Comparison of ENCODE assay signal across 25 cellular contexts in the genomic region with DNA sequence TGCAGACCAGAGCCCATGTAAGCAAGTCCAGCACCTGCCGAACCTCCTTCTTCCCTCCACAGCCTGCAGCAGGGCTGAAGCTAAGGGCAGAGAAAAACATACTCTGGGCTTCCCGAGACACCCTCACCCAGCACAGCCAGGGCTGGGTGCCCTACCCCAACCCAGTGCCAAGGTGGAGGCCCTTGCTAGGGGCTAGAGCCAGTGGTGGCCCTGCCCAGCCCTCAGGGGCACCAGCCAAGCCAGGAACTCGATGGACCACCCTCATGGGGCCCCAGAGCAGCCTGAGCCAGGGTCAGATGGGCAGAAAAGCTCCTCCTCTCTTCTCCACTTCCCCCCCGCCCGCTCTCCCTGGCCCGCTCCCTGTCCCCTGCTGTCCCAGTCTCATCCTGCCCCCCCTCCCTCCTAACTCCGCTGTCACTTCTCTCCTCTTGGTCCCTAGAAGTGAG. TPM values are rescaled to one million over a fixed set of nuclear protein-coding genes. Genes with fewer than 3 reads are reported as not detected.
DNase-seq lines count a peak whose midpoint lies in the region; ATAC-seq, FAIRE-seq and TF ChIP-seq lines count a peak whose summit lies in the region.
"Had no signal": no experiment of that assay in that cellular context is flagged by ENCODE, and none has a peak within 500 bp of the region (broad histone marks: within the 10 kb centered on the region; RNA-seq: fewer than 3 reads in every experiment).

No MANE protein-coding gene starts in this region.

- no peaks in the 10 kb centered on the region for H3K9me2 ChIP-seq in GM23338 (ENCODE audit: insufficient read depth)

- CTCF ChIA-PET in HepG2 (lab: Yijun Ruan, JAX; ENCODE audit: low intra/inter-chr PET ratio, low total read pairs): no interaction called here

- H3K27ac ChIP-seq in GM23338 (ENCODE audit: low read depth) (no peak overlapping the region), HepG2 (ENCODE audit: extremely low read length, insufficient read depth, low read length) (peak overlapping the region; percentile 91), small intestine (ENCODE audit: low read depth in 1 of 2, low read length in 1 of 2) (peak overlapping the region; percentile 70 to 82)
- H3K27ac ChIP-seq: body of pancreas, KMS-11, psoas muscle, thyroid gland had no signal

- peaks cover 32% of the 10 kb centered on the region for H3K4me1 Mint-ChIP-seq in GM23338
- H3K4me1 Mint-ChIP-seq in activated T-helper 17 cell treated with anti-CD3 and anti-CD28 coated beads, Interleukin-2, amount 50 U/mL, for 72 hours: peaks cover 17% of the 10 kb centered on the region

- no peak for TF ChIP-seq RAD21 in HepG2 (CRISPR knock-in tag; IDR thresholded peaks at IDR 0.05)

- ATAC-seq in GM23338: no peak
- ATAC-seq in activated T-helper 17 cell treated with anti-CD3 and anti-CD28 coated beads, Interleukin-2, amount 50 U/mL, for 72 hours (replicated peaks): no peak
- no peak for ATAC-seq in HepG2
- no peak for ATAC-seq in HG03565 (IDR thresholded peaks at IDR 0.05; ENCODE audit: unreplicated experiment)
- no peak for ATAC-seq in HG02571 (IDR thresholded peaks at IDR 0.05; ENCODE audit: unreplicated experiment)
- ATAC-seq: body of pancreas, psoas muscle had no signal

- no peak for DNase-seq in GM23338 (ENCODE audit: low spot score)
- peak; percentile 24 for DNase-seq in HepG2 (ENCODE audit: low spot score)
- no peak for DNase-seq in small intestine
- DNase-seq in activated CD4-positive, alpha-beta T cell treated with anti-CD3 and anti-CD28 coated beads, Interleukin-2, amount 50 U/mL, for 48 hours: no peak
- DNase-seq: ACHN; activated CD4-positive, CD25-positive, alpha-beta regulatory T cell treated with anti-CD3 and anti-CD28 coated beads, Interleukin-2, amount 50 U/mL, for 72 hours; activated T-cell treated with anti-CD3 and anti-CD28 coated beads for 4 hours; body of pancreas; effector CD4-positive, alpha-beta T cell; NCI-H1417 treated with DMSO at 0.1 percent for 48 hours; NCI-H2081 treated with DMSO at 0.1 percent for 48 hours; NCI-H226; nucleus accumbens; psoas muscle; stimulated activated naive CD8-positive, alpha-beta T cell treated with anti-CD3 and anti-CD28 coated beads, Interleukin-15, amount 100 ng/mL, for 72 hours; thyroid gland had no signal

- H3F3A ChIP-seq in GM23338 (replicated peaks; ENCODE audit: low read depth): peaks cover 4% of the 10 kb centered on the region; the same call in 1 of the 2 replicates

- no peaks in the 10 kb centered on the region for H4K20me1 ChIP-seq in GM23338 (replicated peaks; ENCODE audit: insufficient read depth)
- H4K20me1 ChIP-seq in HepG2 (ENCODE audit: insufficient read depth, low read length): 0 out of 2 replicates have a peak, but pooled peaks cover 8% of the 10 kb centered on the region

- TF ChIP-seq EP300 in HepG2 (IDR thresholded peaks at IDR 0.05; ENCODE audit: low read depth in 2 of 2, low read length in 2 of 2) (no peak), HepG2 (CRISPR knock-in tag; IDR thresholded peaks at IDR 0.05; ENCODE audit: borderline replicate concordance) (no peak)

- WGBS in HepG2 (ENCODE audit: low lambda C conversion rate): 4% methylated on average over 6 of the region's 7 CpGs
- 18 to 31% (median 29%) methylated on average over 3 to 7 of the region's 7 CpGs for WGBS in small intestine, 3 donors

- H3K79me2 ChIP-seq in GM23338 (replicated peaks; ENCODE audit: insufficient read depth) (no peaks in the 10 kb centered on the region), HepG2 (ENCODE audit: insufficient read depth, low read length) (peaks cover 27% of the 10 kb centered on the region)

- TF ChIP-seq CTCF in GM23338 (conservative IDR thresholded peaks at IDR 0.05; ENCODE audit: low read depth in 2 of 2) (no peak), HepG2 (CRISPR knock-in tag; IDR thresholded peaks at IDR 0.05) (0 out of 2 replicates have a peak, but pooled peaks have one; percentile 8)

- no peaks in the 10 kb centered on the region for H3K9me3 Mint-ChIP-seq in GM23338
- H3K9me3 Mint-ChIP-seq in activated T-helper 17 cell treated with anti-CD3 and anti-CD28 coated beads, Interleukin-2, amount 50 U/mL, for 72 hours: no peaks in the 10 kb centered on the region
- H3K9me3 Mint-ChIP-seq: stimulated activated naive CD8-positive, alpha-beta T cell treated with anti-CD3 and anti-CD28 coated beads, Interleukin-15, amount 100 ng/mL, for 72 hours had no signal

- intact Hi-C loops in HepG2 (cut with micrococcal nuclease; ENCODE audit: unreplicated experiment): no loop called here

- H3K4me1 ChIP-seq in GM23338 (ENCODE audit: insufficient read depth): peaks cover 7% of the 10 kb centered on the region; the same call in 1 of the 2 replicates
- peaks cover 43% of the 10 kb centered on the region for H3K4me1 ChIP-seq in HepG2 (ENCODE audit: insufficient read depth, low read length)
- no peaks in the 10 kb centered on the region for H3K4me1 ChIP-seq in small intestine (ENCODE audit: control insufficient read depth in 2 of 2, insufficient read depth in 1 of 2, low read depth in 1 of 2, low read length in 1 of 2)
- H3K4me1 ChIP-seq: psoas muscle had no signal

- H3K4me3 Mint-ChIP-seq in GM23338: peak overlapping the region; percentile 54; the same call in 1 of the 3 replicates
- H3K4me3 Mint-ChIP-seq in activated T-helper 17 cell treated with anti-CD3 and anti-CD28 coated beads, Interleukin-2, amount 50 U/mL, for 72 hours: peak overlapping the region; percentile 74

- H3K27me3 Mint-ChIP-seq in GM23338 (ENCODE audit: insufficient read depth, low read depth, poor library complexity): peaks cover 37% of the 10 kb centered on the region
- peaks cover 16% of the 10 kb centered on the region for H3K27me3 Mint-ChIP-seq in activated T-helper 17 cell treated with anti-CD3 and anti-CD28 coated beads, Interleukin-2, amount 50 U/mL, for 72 hours

- H3K4me3 ChIP-seq in GM23338 (no peak overlapping the region), HepG2 (replicated peaks in 1 of 3; ENCODE audit: insufficient read depth in 1 of 3, low read depth in 2 of 3, low read length in 3 of 3) (peak overlapping the region; percentile 63 to 78 (median 77)), small intestine (ENCODE audit: low read depth in 1 of 2, low read length in 2 of 2) (peak overlapping the region in 1 of 2 donors; percentile 54)
- H3K4me3 ChIP-seq: body of pancreas, psoas muscle, thyroid gland had no signal

- no peak overlapping the region for H2AFZ ChIP-seq in GM23338
- no peak overlapping the region for H2AFZ ChIP-seq in HepG2 (ENCODE audit: low read length)

- H3K27me3 ChIP-seq in GM23338 (ENCODE audit: insufficient read depth) (peaks cover 23% of the 10 kb centered on the region), HepG2 (ENCODE audit: control insufficient read depth in 1 of 2, insufficient read depth in 2 of 2, low read length in 2 of 2) (no peaks in the 10 kb centered on the region; a peak in 1 of 5 replicates), small intestine (ENCODE audit: control insufficient read depth in 2 of 2, insufficient read depth in 2 of 2, low read length in 2 of 2) (peaks cover 0 to 19% of the 10 kb centered on the region in 2 donors)

- peak; percentile 60 for FAIRE-seq in HepG2 (lab: Jason Lieb, UNC)
- FAIRE-seq in small intestine (lab: Jason Lieb, UNC): no peak
- FAIRE-seq: G401.6, H54 had no signal

- POLR2A ChIA-PET in HepG2 (lab: Yijun Ruan, JAX): interaction anchor here (0.7 to 2.5 kb wide), 7 partner anchors 10 to 152 kb away, joined by 3 to 8 read pairs (median 5); a partner anchor contains a TSS

- H3K36me3 Mint-ChIP-seq in GM23338 (ENCODE audit: low read depth): peaks cover 8% of the 10 kb centered on the region; the same call in 1 of the 3 replicates
- H3K36me3 Mint-ChIP-seq in activated T-helper 17 cell treated with anti-CD3 and anti-CD28 coated beads, Interleukin-2, amount 50 U/mL, for 72 hours (ENCODE audit: low read depth): no peaks in the 10 kb centered on the region

- H3K4me2 ChIP-seq in GM23338: no peak overlapping the region
- H3K4me2 ChIP-seq in HepG2 (ENCODE audit: low read depth, low read length): peak overlapping the region; percentile 99
- H3K4me2 ChIP-seq: KMS-11 had no signal

- H3K9ac ChIP-seq in HepG2 (ENCODE audit: insufficient read depth, low read depth, low read length): peak overlapping the region; percentile 85
- H3K9ac ChIP-seq: KMS-11 had no signal

- no peaks in the 10 kb centered on the region for H3K9me3 ChIP-seq in HepG2 (ENCODE audit: low read length)
- no peaks in the 10 kb centered on the region for H3K9me3 ChIP-seq in small intestine (ENCODE audit: control insufficient read depth, low read depth)
- H3K9me3 ChIP-seq: body of pancreas, psoas muscle, thyroid gland had no signal

- H3K36me3 ChIP-seq in GM23338 (ENCODE audit: insufficient read depth): no peaks in the 10 kb centered on the region
- peaks cover 3 to 5% of the 10 kb centered on the region in 2 experiments; a peak in 3 of 5 replicates for H3K36me3 ChIP-seq in HepG2 (replicated peaks in 1 of 2; ENCODE audit: control insufficient read depth in 1 of 2, insufficient read depth in 2 of 2, low read length in 2 of 2)
- H3K36me3 ChIP-seq in small intestine (ENCODE audit: control insufficient read depth in 2 of 2, insufficient read depth in 2 of 2, low read length in 2 of 2): no peaks in the 10 kb centered on the region
- H3K36me3 ChIP-seq: thyroid gland had no signal

- no TSS peak for BruUV-seq in HepG2 (replicated peaks; lab: Mats Ljungman, UMichigan)

- in situ Hi-C loops in HepG2 (cut with HindIII; ENCODE audit: extremely low pct_ligation_motif_present, low pct_unique_long_range_greater_than_20kb): no loop called here

- no peak overlapping the region for H3K27ac Mint-ChIP-seq in GM23338
- no peak overlapping the region for H3K27ac Mint-ChIP-seq in activated T-helper 17 cell treated with anti-CD3 and anti-CD28 coated beads, Interleukin-2, amount 50 U/mL, for 72 hours

- TF ChIP-seq POLR2A in HepG2 (IDR thresholded peaks at IDR 0.05; ENCODE audit: insufficient read depth in 1 of 2, low read depth in 2 of 2, low read length in 2 of 2): no peak

RNA-seq across cellular contexts. Expression of a gene that starts 15.9 kb away (rescaled TPM):
- total RNA-seq in GM23338 (2014; rRNA removed; shearing (Covaris generic)): 25.3 and 26.3 TPM in 2 replicates
- 13.6 and 15.2 TPM in 2 replicates for polyA plus RNA-seq in GM23338 (2016; fragmentation: Nextera tagmentation; extraction: Ambion mirVana)
- 100 to 1,000 TPM; 132 to 199 TPM for total RNA-seq in activated T-helper 17 cell treated with anti-CD3 and anti-CD28 coated beads, Interleukin-2, amount 50 U/mL, for 72 hours
- total RNA-seq in HepG2 (2016; rRNA removed; fragmentation: Illumina TruSeq; extraction: Trizol): 0.55 and 1.5 TPM in 2 replicates
- 0.40 and 0.44 TPM in 2 replicates for total RNA-seq in HepG2 (2016; cell fraction: cytosol; rRNA removed; fragmentation: Illumina TruSeq; extraction: Trizol; ENCODE audit: low read depth)
- 0.13 and 0.97 TPM in 2 replicates for total RNA-seq in HepG2 (2016; cell fraction: insoluble cytoplasmic fraction; rRNA removed; fragmentation: Illumina TruSeq; extraction: Trizol)
- total RNA-seq in HepG2 (2016; cell fraction: membrane; rRNA removed; fragmentation: Illumina TruSeq; extraction: Trizol): 0.34 and 0.37 TPM in 2 replicates
- total RNA-seq in HepG2 (2016; cell fraction: nucleus; rRNA removed; fragmentation: Illumina TruSeq; extraction: Trizol): 1.5 and 1.6 TPM in 2 replicates
- 1.4 and 1.6 TPM in 2 replicates for polyA plus RNA-seq in HepG2 (2011; rRNA removed)
- 0.47 and 0.64 TPM in 2 replicates for polyA plus RNA-seq in HepG2 (2011; cell fraction: cytosol; rRNA removed)
- polyA plus RNA-seq in HepG2 (2011; cell fraction: nucleus; rRNA removed): 18.5 and 21.8 TPM in 2 replicates
- 3.9 and 4.6 TPM in 2 replicates for polyA plus RNA-seq in HepG2 (2012)
- polyA plus RNA-seq in HepG2 (2016; cell fraction: cytosol; fragmentation: Illumina TruSeq; extraction: Trizol; ENCODE audit: low read depth): 0.43 TPM in 1 of 2 replicates, not detected in the other
- 0.17 and 0.44 TPM in 2 replicates for polyA plus RNA-seq in HepG2 (2016; cell fraction: insoluble cytoplasmic fraction; fragmentation: Illumina TruSeq; extraction: Trizol; ENCODE audit: low read depth)
- 0.17 TPM in 1 of 2 replicates, not detected in the other for polyA plus RNA-seq in HepG2 (2016; cell fraction: membrane; fragmentation: Illumina TruSeq; extraction: Trizol; ENCODE audit: low read depth)
- 5.2 and 7.0 TPM in 2 replicates for polyA plus RNA-seq in HepG2 (2016; cell fraction: nucleus; fragmentation: Illumina TruSeq; extraction: Trizol; ENCODE audit: insufficient read depth, low read depth)
- polyA minus RNA-seq in HepG2 (2011; rRNA and poly(A)+ RNA removed; ENCODE audit: low replicate concordance): 0.68 and 1.8 TPM in 2 replicates
- not detected in 2 replicates for polyA minus RNA-seq in HepG2 (2011; cell fraction: cytosol; rRNA and poly(A)+ RNA removed)
- 1.3 and 1.9 TPM in 2 replicates for polyA minus RNA-seq in HepG2 (2011; cell fraction: nucleus; rRNA and poly(A)+ RNA removed)
- polyA plus RNA-seq in small intestine: 10 to 100 TPM; 23.0 to 43.2 (median 23.3) TPM

RNA-seq across cellular contexts. Expression of a gene that starts 25.5 kb away (rescaled TPM):
- total RNA-seq in GM23338 (2014; rRNA removed; shearing (Covaris generic)): 12.7 and 13.6 TPM in 2 replicates
- polyA plus RNA-seq in GM23338 (2016; fragmentation: Nextera tagmentation; extraction: Ambion mirVana) (12.2 and 13.5 TPM in 2 replicates), HepG2 (2011; rRNA removed) (54.2 and 70.4 TPM in 2 replicates), small intestine (100 to 1,000 TPM in 2 of 3 donors, 10 to 100 TPM in 1; 83.5 to 336 (median 235) TPM)
- 1 to 10 TPM in 1 of 2 donors, under 1 TPM in 1; 0.71 to 3.5 TPM for total RNA-seq in activated T-helper 17 cell treated with anti-CD3 and anti-CD28 coated beads, Interleukin-2, amount 50 U/mL, for 72 hours
- total RNA-seq in HepG2 (2016; rRNA removed; fragmentation: Illumina TruSeq; extraction: Trizol): 38.5 and 48.6 TPM in 2 replicates
- total RNA-seq in HepG2 (2016; cell fraction: cytosol; rRNA removed; fragmentation: Illumina TruSeq; extraction: Trizol; ENCODE audit: low read depth): 15.9 and 20.3 TPM in 2 replicates
- total RNA-seq in HepG2 (2016; cell fraction: insoluble cytoplasmic fraction; rRNA removed; fragmentation: Illumina TruSeq; extraction: Trizol): 39.4 and 50.9 TPM in 2 replicates
- 30.5 and 39.8 TPM in 2 replicates for total RNA-seq in HepG2 (2016; cell fraction: membrane; rRNA removed; fragmentation: Illumina TruSeq; extraction: Trizol)
- 25.3 and 27.5 TPM in 2 replicates for total RNA-seq in HepG2 (2016; cell fraction: nucleus; rRNA removed; fragmentation: Illumina TruSeq; extraction: Trizol)
- 65.1 and 100 TPM in 2 replicates for polyA plus RNA-seq in HepG2 (2011; cell fraction: cytosol; rRNA removed)
- 169 and 184 TPM in 2 replicates for polyA plus RNA-seq in HepG2 (2011; cell fraction: nucleus; rRNA removed)
- polyA plus RNA-seq in HepG2 (2012): 112 and 113 TPM in 2 replicates
- polyA plus RNA-seq in HepG2 (2016; cell fraction: cytosol; fragmentation: Illumina TruSeq; extraction: Trizol; ENCODE audit: low read depth): 30.4 and 34.2 TPM in 2 replicates
- polyA plus RNA-seq in HepG2 (2016; cell fraction: insoluble cytoplasmic fraction; fragmentation: Illumina TruSeq; extraction: Trizol; ENCODE audit: low read depth): 72.8 and 91.0 TPM in 2 replicates
- 46.8 and 50.8 TPM in 2 replicates for polyA plus RNA-seq in HepG2 (2016; cell fraction: membrane; fragmentation: Illumina TruSeq; extraction: Trizol; ENCODE audit: low read depth)
- polyA plus RNA-seq in HepG2 (2016; cell fraction: nucleus; fragmentation: Illumina TruSeq; extraction: Trizol; ENCODE audit: insufficient read depth, low read depth): 64.4 and 66.2 TPM in 2 replicates
- 1.7 and 92.7 TPM in 2 replicates for polyA minus RNA-seq in HepG2 (2011; rRNA and poly(A)+ RNA removed; ENCODE audit: low replicate concordance)
- 102 and 107 TPM in 2 replicates for polyA minus RNA-seq in HepG2 (2011; cell fraction: cytosol; rRNA and poly(A)+ RNA removed)
- polyA minus RNA-seq in HepG2 (2011; cell fraction: nucleus; rRNA and poly(A)+ RNA removed): 35.1 and 39.9 TPM in 2 replicates
- total RNA-seq: epithelial cell of proximal tubule, psoas muscle had no signal
- polyA plus RNA-seq: BJ had no signal

RNA-seq across cellular contexts. Expression of a gene that starts 30.3 kb away (rescaled TPM):
- total RNA-seq in GM23338 (2014; rRNA removed; shearing (Covaris generic)): 1.2 and 1.6 TPM in 2 replicates
- 1.1 and 2.1 TPM in 2 replicates for polyA plus RNA-seq in GM23338 (2016; fragmentation: Nextera tagmentation; extraction: Ambion mirVana)
- total RNA-seq in activated T-helper 17 cell treated with anti-CD3 and anti-CD28 coated beads, Interleukin-2, amount 50 U/mL, for 72 hours: under 1 TPM; 0.17 to 0.37 TPM
- 0.10 and 0.11 TPM in 2 replicates for total RNA-seq in HepG2 (2016; rRNA removed; fragmentation: Illumina TruSeq; extraction: Trizol)
- total RNA-seq in HepG2 (2016; cell fraction: cytosol; rRNA removed; fragmentation: Illumina TruSeq; extraction: Trizol; ENCODE audit: low read depth): 0.30 TPM in 1 of 2 replicates, not detected in the other
- 0.11 and 0.13 TPM in 2 replicates for total RNA-seq in HepG2 (2016; cell fraction: insoluble cytoplasmic fraction; rRNA removed; fragmentation: Illumina TruSeq; extraction: Trizol)
- total RNA-seq in HepG2 (2016; cell fraction: membrane; rRNA removed; fragmentation: Illumina TruSeq; extraction: Trizol): 0.07 and 0.28 TPM in 2 replicates
- 0.12 TPM in 1 of 2 replicates, not detected in the other for total RNA-seq in HepG2 (2016; cell fraction: nucleus; rRNA removed; fragmentation: Illumina TruSeq; extraction: Trizol)
- 0.13 and 0.17 TPM in 2 replicates for polyA plus RNA-seq in HepG2 (2011; rRNA removed)
- polyA plus RNA-seq in HepG2 (2011; cell fraction: cytosol; rRNA removed): 0.09 and 0.15 TPM in 2 replicates
- polyA plus RNA-seq in HepG2 (2011; cell fraction: nucleus; rRNA removed): 0.06 and 0.10 TPM in 2 replicates
- polyA plus RNA-seq in HepG2 (2012): not detected in 2 replicates
- not detected in 2 replicates for polyA plus RNA-seq in HepG2 (2016; cell fraction: cytosol; fragmentation: Illumina TruSeq; extraction: Trizol; ENCODE audit: low read depth)
- polyA plus RNA-seq in HepG2 (2016; cell fraction: insoluble cytoplasmic fraction; fragmentation: Illumina TruSeq; extraction: Trizol; ENCODE audit: low read depth): 0.05 TPM in 1 of 2 replicates, not detected in the other
- 0.03 TPM in 1 of 2 replicates, not detected in the other for polyA plus RNA-seq in HepG2 (2016; cell fraction: membrane; fragmentation: Illumina TruSeq; extraction: Trizol; ENCODE audit: low read depth)
- 0.11 and 0.14 TPM in 2 replicates for polyA plus RNA-seq in HepG2 (2016; cell fraction: nucleus; fragmentation: Illumina TruSeq; extraction: Trizol; ENCODE audit: insufficient read depth, low read depth)
- polyA minus RNA-seq in HepG2 (2011; rRNA and poly(A)+ RNA removed; ENCODE audit: low replicate concordance): 0.02 and 1.8 TPM in 2 replicates
- polyA minus RNA-seq in HepG2 (2011; cell fraction: cytosol; rRNA and poly(A)+ RNA removed): not detected in 2 replicates
- 0.25 TPM in 1 of 2 replicates, not detected in the other for polyA minus RNA-seq in HepG2 (2011; cell fraction: nucleus; rRNA and poly(A)+ RNA removed)
- 1 to 10 TPM in 2 of 3 donors, under 1 TPM in 1; 0.55 to 2.2 (median 1.1) TPM for polyA plus RNA-seq in small intestine
- total RNA-seq: skeletal muscle tissue, thyroid gland had no signal
- polyA plus RNA-seq: BJ had no signal

RNA-seq across cellular contexts. Expression of a gene that starts 41.4 kb away (rescaled TPM):
- total RNA-seq in GM23338 (2014; rRNA removed; shearing (Covaris generic)): 25.8 and 26.4 TPM in 2 replicates
- polyA plus RNA-seq in GM23338 (2016; fragmentation: Nextera tagmentation; extraction: Ambion mirVana): 9.0 and 10.2 TPM in 2 replicates
- total RNA-seq in activated T-helper 17 cell treated with anti-CD3 and anti-CD28 coated beads, Interleukin-2, amount 50 U/mL, for 72 hours: 1 to 10 TPM; 3.2 to 3.8 TPM
- total RNA-seq in HepG2 (2016; rRNA removed; fragmentation: Illumina TruSeq; extraction: Trizol): 1.9 and 3.5 TPM in 2 replicates
- total RNA-seq in HepG2 (2016; cell fraction: cytosol; rRNA removed; fragmentation: Illumina TruSeq; extraction: Trizol; ENCODE audit: low read depth): 0.51 and 0.62 TPM in 2 replicates
- total RNA-seq in HepG2 (2016; cell fraction: insoluble cytoplasmic fraction; rRNA removed; fragmentation: Illumina TruSeq; extraction: Trizol): 1.4 and 3.4 TPM in 2 replicates
- total RNA-seq in HepG2 (2016; cell fraction: membrane; rRNA removed; fragmentation: Illumina TruSeq; extraction: Trizol): 0.99 and 1.2 TPM in 2 replicates
- 3.3 and 4.4 TPM in 2 replicates for total RNA-seq in HepG2 (2016; cell fraction: nucleus; rRNA removed; fragmentation: Illumina TruSeq; extraction: Trizol)
- 1.9 and 2.6 TPM in 2 replicates for polyA plus RNA-seq in HepG2 (2011; rRNA removed)
- polyA plus RNA-seq in HepG2 (2011; cell fraction: cytosol; rRNA removed): 1.1 and 1.7 TPM in 2 replicates
- 17.2 and 22.8 TPM in 2 replicates for polyA plus RNA-seq in HepG2 (2011; cell fraction: nucleus; rRNA removed)
- polyA plus RNA-seq in HepG2 (2012): 1.4 and 1.5 TPM in 2 replicates
- polyA plus RNA-seq in HepG2 (2016; cell fraction: cytosol; fragmentation: Illumina TruSeq; extraction: Trizol; ENCODE audit: low read depth): 0.23 and 0.25 TPM in 2 replicates
- 1.9 and 2.0 TPM in 2 replicates for polyA plus RNA-seq in HepG2 (2016; cell fraction: insoluble cytoplasmic fraction; fragmentation: Illumina TruSeq; extraction: Trizol; ENCODE audit: low read depth)
- polyA plus RNA-seq in HepG2 (2016; cell fraction: membrane; fragmentation: Illumina TruSeq; extraction: Trizol; ENCODE audit: low read depth): 0.45 and 0.71 TPM in 2 replicates
- 9.3 and 11.3 TPM in 2 replicates for polyA plus RNA-seq in HepG2 (2016; cell fraction: nucleus; fragmentation: Illumina TruSeq; extraction: Trizol; ENCODE audit: insufficient read depth, low read depth)
- polyA minus RNA-seq in HepG2 (2011; rRNA and poly(A)+ RNA removed; ENCODE audit: low replicate concordance): 1.9 and 3.8 TPM in 2 replicates
- polyA minus RNA-seq in HepG2 (2011; cell fraction: cytosol; rRNA and poly(A)+ RNA removed): 1.4 TPM in 2 replicates
- 2.6 and 3.0 TPM in 2 replicates for polyA minus RNA-seq in HepG2 (2011; cell fraction: nucleus; rRNA and poly(A)+ RNA removed)
- polyA plus RNA-seq in small intestine: 10 to 100 TPM in 1 of 3 donors, 1 to 10 TPM in 2; 2.4 to 10.5 (median 3.8) TPM

RNA-seq across cellular contexts. Expression of a gene that starts 56.5 kb away (rescaled TPM):
- total RNA-seq in GM23338 (2014; rRNA removed; shearing (Covaris generic)): 167 and 172 TPM in 2 replicates
- polyA plus RNA-seq in GM23338 (2016; fragmentation: Nextera tagmentation; extraction: Ambion mirVana) (169 TPM in 2 replicates), HepG2 (2011; rRNA removed) (47.6 and 55.8 TPM in 2 replicates), small intestine (10 to 100 TPM; 63.5 to 93.8 (median 83.9) TPM)
- total RNA-seq in activated T-helper 17 cell treated with anti-CD3 and anti-CD28 coated beads, Interleukin-2, amount 50 U/mL, for 72 hours: 10 to 100 TPM; 43.5 to 96.3 TPM
- total RNA-seq in HepG2 (2016; rRNA removed; fragmentation: Illumina TruSeq; extraction: Trizol): 33.0 and 43.2 TPM in 2 replicates
- total RNA-seq in HepG2 (2016; cell fraction: cytosol; rRNA removed; fragmentation: Illumina TruSeq; extraction: Trizol; ENCODE audit: low read depth): 11.5 and 12.1 TPM in 2 replicates
- 34.5 and 39.6 TPM in 2 replicates for total RNA-seq in HepG2 (2016; cell fraction: insoluble cytoplasmic fraction; rRNA removed; fragmentation: Illumina TruSeq; extraction: Trizol)
- total RNA-seq in HepG2 (2016; cell fraction: membrane; rRNA removed; fragmentation: Illumina TruSeq; extraction: Trizol): 19.5 and 22.7 TPM in 2 replicates
- total RNA-seq in HepG2 (2016; cell fraction: nucleus; rRNA removed; fragmentation: Illumina TruSeq; extraction: Trizol): 16.0 and 18.3 TPM in 2 replicates
- polyA plus RNA-seq in HepG2 (2011; cell fraction: cytosol; rRNA removed): 41.0 and 59.2 TPM in 2 replicates
- 29.4 and 30.1 TPM in 2 replicates for polyA plus RNA-seq in HepG2 (2011; cell fraction: nucleus; rRNA removed)
- 30.1 and 36.4 TPM in 2 replicates for polyA plus RNA-seq in HepG2 (2012)
- polyA plus RNA-seq in HepG2 (2016; cell fraction: cytosol; fragmentation: Illumina TruSeq; extraction: Trizol; ENCODE audit: low read depth): 25.5 and 27.1 TPM in 2 replicates
- 80.5 and 96.2 TPM in 2 replicates for polyA plus RNA-seq in HepG2 (2016; cell fraction: insoluble cytoplasmic fraction; fragmentation: Illumina TruSeq; extraction: Trizol; ENCODE audit: low read depth)
- 36.8 and 37.9 TPM in 2 replicates for polyA plus RNA-seq in HepG2 (2016; cell fraction: membrane; fragmentation: Illumina TruSeq; extraction: Trizol; ENCODE audit: low read depth)
- 47.6 and 48.4 TPM in 2 replicates for polyA plus RNA-seq in HepG2 (2016; cell fraction: nucleus; fragmentation: Illumina TruSeq; extraction: Trizol; ENCODE audit: insufficient read depth, low read depth)
- polyA minus RNA-seq in HepG2 (2011; rRNA and poly(A)+ RNA removed; ENCODE audit: low replicate concordance): 55.4 and 66.9 TPM in 2 replicates
- polyA minus RNA-seq in HepG2 (2011; cell fraction: cytosol; rRNA and poly(A)+ RNA removed): 14.3 and 18.7 TPM in 2 replicates
- 8.0 and 8.6 TPM in 2 replicates for polyA minus RNA-seq in HepG2 (2011; cell fraction: nucleus; rRNA and poly(A)+ RNA removed)

Comparison
In these comparisons a context has a peak if more than half of its experiments do, and no peak if none do; other contexts are left out.
1. RNA of a gene that starts 15.9 kb away (total RNA-seq): 132 to 199 TPM in activated T-helper 17 cell treated with anti-CD3 and anti-CD28 coated beads, Interleukin-2, amount 50 U/mL, for 72 hours and 25.3 to 26.3 TPM in GM23338; 0.13 to 1.6 TPM in HepG2; every median in the first group is over 10 times any median in the second.